In genomic region chr19:43934055-43934984, GRCh38 we compare ENCODE assay signal across 8 cellular contexts. TPM values are rescaled to one million over a fixed set of nuclear protein-coding genes. Genes with fewer than 3 reads are reported as not detected.
A peak's percentile ranks its signal among the peaks of the same experiment; 100 is the strongest.
DNase-seq lines count a peak whose midpoint lies in the region; ATAC-seq and TF ChIP-seq lines count a peak whose summit lies in the region.

No MANE protein-coding gene starts in this region.

- POLR2A ChIA-PET in GM10248 (lab: Yijun Ruan, JAX), result interaction anchor here (0.5 to 1.2 kb wide), 4 partner anchors 10 to 266 kb away, joined by 3 to 6 read pairs (median 4); partner anchors contain the start of gene ZNF221

- H3K9me3 ChIP-seq in mononuclear cell (ENCODE audit: low read depth, low read length), result no peaks in the 10 kb centered on the region

- TF ChIP-seq POLR2A in NB4 (IDR thresholded peaks at IDR 0.05; ENCODE audit: extremely low read depth, insufficient read length), result no peak

- H3K27ac ChIP-seq in cingulate gyrus (ENCODE audit: low read depth, low read length), result peak overlapping the region; percentile 86

- ATAC-seq in GM21367 (IDR thresholded peaks at IDR 0.05; ENCODE audit: unreplicated experiment), result no peak

- peaks cover 16% of the 10 kb centered on the region for H3K4me1 ChIP-seq in mononuclear cell (ENCODE audit: insufficient read depth, low read length)

- TF ChIP-seq CTCF in GM10248 (IDR thresholded peaks at IDR 0.05; ENCODE audit: control extremely low read depth, extremely low read depth, low read depth, missing control alignments), result no peak
- TF ChIP-seq CTCF in NB4 (IDR thresholded peaks at IDR 0.05; ENCODE audit: low read depth, low read length), result no peak

- DNase-seq in GM10248 (ENCODE audit: extremely low spot score) (peak; percentile 16), NB4 (ENCODE audit: low read depth) (peak; percentile 11), T1000 (lab: John Stamatoyannopoulos, UW) (no peak), midbrain (lab: John Stamatoyannopoulos, UW) (no peak), SW 1271 (lab: John Stamatoyannopoulos, UW) (no peak)

- CTCF ChIA-PET in GM10248 (lab: Yijun Ruan, JAX), result interaction anchor here (0.8 to 1.3 kb wide), 4 partner anchors 14 to 89 kb away, joined by 3 to 6 read pairs (median 3); partner anchors contain the start of gene ZNF221

- no peaks in the 10 kb centered on the region for H3K27me3 ChIP-seq in mononuclear cell (ENCODE audit: insufficient read depth, low read length)

- H3K4me3 ChIP-seq in NB4 (ENCODE audit: low read depth, low read length) (peak overlapping the region; percentile 80), mononuclear cell (ENCODE audit: low read length) (peak overlapping the region; percentile 78)

RNA-seq across cellular contexts. Expression of gene ZNF45, which starts 0.8 kb away (rescaled TPM):
- total RNA-seq in mononuclear cell, result 4.4 TPM

RNA-seq across cellular contexts. Expression of gene ZNF221, which starts 16.7 kb away (rescaled TPM):
- total RNA-seq in mononuclear cell, result 0.52 TPM

RNA-seq across cellular contexts. Expression of gene ZNF155, which starts 49.7 kb away (rescaled TPM):
- 6.2 TPM for total RNA-seq in mononuclear cell

RNA-seq across cellular contexts. Expression of gene ZNF404, which starts 50.6 kb away (rescaled TPM):
- 0.10 TPM for total RNA-seq in mononuclear cell

Comparison
In these comparisons a context has a peak if more than half of its experiments do, and no peak if none do; other contexts are left out.
1. DNase-seq: peak in GM10248 (single experiment) and NB4 (single experiment); none in T1000 (single experiment), midbrain (single experiment) and SW 1271 (0 of 2).